ENCODE assay signal across 14 cellular contexts in the genomic region with DNA sequence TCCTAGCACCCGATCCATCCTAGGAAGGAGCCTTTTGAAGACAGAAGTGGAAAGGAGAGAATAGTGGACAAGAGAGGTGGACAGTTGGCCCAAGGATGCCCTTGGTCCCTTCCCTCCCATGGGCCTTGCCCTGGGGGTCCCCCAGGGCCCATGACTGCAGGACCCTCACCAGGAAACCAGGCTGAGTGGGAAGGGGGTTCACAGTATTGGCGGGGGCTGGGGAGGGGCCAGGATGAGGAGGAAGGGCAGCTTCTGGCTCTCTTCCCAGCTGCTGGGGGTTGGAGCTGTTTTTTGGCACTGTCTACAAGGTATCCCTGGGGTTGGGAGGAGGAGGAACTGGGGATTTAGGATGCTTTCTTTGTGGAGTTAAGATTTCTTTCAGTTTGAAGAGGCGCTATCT.
"Had no signal": no experiment of that assay in that cellular context is flagged by ENCODE, and none has a peak within 500 bp of the region (broad histone marks: within the 10 kb centered on the region; RNA-seq: fewer than 3 reads in every experiment).

No MANE protein-coding gene starts in this region.

- H3K27me3 ChIP-seq: foreskin keratinocyte, pancreas, upper lobe of right lung had no signal

- DNase-seq: activated CD4-positive, alpha-beta memory T cell treated with anti-CD3 and anti-CD28 coated beads, Interleukin-2, amount 10 ng/mL, durations not matched to agents 7 days and 5 days; activated effector memory CD4-positive, alpha-beta T cell treated with Interleukin-2 at 50 U/mL for 16 hours; activated naive CD4-positive, alpha-beta T cell treated with anti-CD3 and anti-CD28 coated beads, Interleukin-2, amount 50 U/mL, for 16 hours; activated T-cell treated with anti-CD3 and anti-CD28 coated beads, Interleukin-2, amount 50 U/mL, for 24 hours; central memory CD4-positive, alpha-beta T cell; effector memory CD4-positive, alpha-beta T cell; foreskin keratinocyte; pancreas; stimulated activated CD4-positive, alpha-beta T cell treated with anti-CD3 and anti-CD28 coated beads, Interleukin-12 subunit alpha, Interleukin-12 subunit beta, amount 100 ng/mL, for 4 hours; stimulated activated CD4-positive, alpha-beta T cell treated with anti-CD3 and anti-CD28 coated beads, Interleukin-2, amount 100 ng/mL, for 24 hours; T-helper 17 cell; upper lobe of right lung; WERI-Rb-1 had no signal

- ATAC-seq: foreskin keratinocyte, pancreas, T-helper 17 cell, upper lobe of right lung had no signal

- H3K4me3 ChIP-seq: pancreas, thoracic aorta, upper lobe of right lung had no signal

- H3K27ac ChIP-seq: foreskin keratinocyte, pancreas, thoracic aorta, upper lobe of right lung, WERI-Rb-1 had no signal

- H3K4me1 ChIP-seq: foreskin keratinocyte, pancreas had no signal

- H3K9me3 ChIP-seq: pancreas, thoracic aorta, upper lobe of right lung had no signal

- H3K36me3 ChIP-seq: pancreas, WERI-Rb-1 had no signal

- FAIRE-seq: pancreas had no signal

- H3K27ac Mint-ChIP-seq: activated CD4-positive, alpha-beta memory T cell treated with anti-CD3 and anti-CD28 coated beads, Interleukin-2, amount 10 ng/mL, durations not matched to agents 7 days and 5 days; activated T-cell treated with anti-CD3 and anti-CD28 coated beads, Interleukin-2, amount 50 U/mL, for 24 hours had no signal

- H3K9me3 Mint-ChIP-seq: activated CD4-positive, alpha-beta memory T cell treated with anti-CD3 and anti-CD28 coated beads, Interleukin-2, amount 10 ng/mL, durations not matched to agents 7 days and 5 days; activated T-cell treated with anti-CD3 and anti-CD28 coated beads, Interleukin-2, amount 50 U/mL, for 24 hours had no signal

- H3K27me3 Mint-ChIP-seq: activated T-cell treated with anti-CD3 and anti-CD28 coated beads, Interleukin-2, amount 50 U/mL, for 24 hours had no signal

- H3K4me3 Mint-ChIP-seq: activated CD4-positive, alpha-beta memory T cell treated with anti-CD3 and anti-CD28 coated beads, Interleukin-2, amount 10 ng/mL, durations not matched to agents 7 days and 5 days; activated T-cell treated with anti-CD3 and anti-CD28 coated beads, Interleukin-2, amount 50 U/mL, for 24 hours; T-helper 17 cell had no signal
